27 cellular contexts compared by ENCODE assay signal in the genomic region with DNA sequence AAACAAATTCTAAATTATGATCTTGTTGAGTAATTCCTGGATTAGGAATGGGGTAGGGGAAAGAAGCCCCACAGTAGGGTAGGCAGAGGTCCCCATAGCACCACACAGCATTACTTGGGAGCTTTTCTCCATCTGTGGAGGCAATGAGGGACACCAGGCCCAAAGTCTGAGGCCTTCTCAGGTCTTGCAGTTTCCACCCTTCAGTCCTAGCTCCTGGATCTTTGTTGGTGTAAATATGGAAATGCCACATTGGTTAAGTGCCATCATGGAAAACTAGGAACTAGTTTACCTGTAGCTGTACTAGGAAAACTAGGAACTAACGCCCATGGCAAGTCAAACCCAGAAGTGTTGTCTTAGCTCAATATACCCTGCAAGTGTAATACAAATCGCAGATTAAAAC.
"Had no signal": no experiment of that assay in that cellular context is flagged by ENCODE, and none has a peak within 500 bp of the region (broad histone marks: within the 10 kb centered on the region; RNA-seq: fewer than 3 reads in every experiment).

No MANE protein-coding gene starts in this region.

- H3K27ac ChIP-seq: stomach, suprapubic skin, testis, thoracic aorta, thyroid gland, tibial artery, tibial nerve, transverse colon, upper lobe of left lung, upper lobe of right lung, uterus, vagina had no signal

- ATAC-seq: stimulated activated effector memory CD8-positive, alpha-beta T cell treated with anti-CD3 and anti-CD28 coated beads, Interleukin-12 subunit alpha, Interleukin-12 subunit beta, amount 100 ng/mL, for 72 hours; stimulated activated memory B cell treated with anti-CD40 and anti-IgM and Interleukin-4, amounts not matched to agents 10 μg/mL and 1 μg/mL and 100 μg/mL, for 72 hours; stimulated activated naive B cell treated with anti-CD40 and anti-IgM and Interleukin-4, amounts not matched to agents 10 μg/mL and 1 μg/mL and 100 μg/mL, for 72 hours; stimulated activated naive CD8-positive, alpha-beta T cell treated with anti-CD3 and anti-CD28 coated beads, Interleukin-15, amount 100 ng/mL, for 72 hours; stimulated activated naive CD8-positive, alpha-beta T cell treated with anti-CD3 and anti-CD28 coated beads, Interleukin-15, Interleukin-2, amounts not matched to agents 100 U/mL and 50 U/mL, for 24 hours; upper lobe of right lung had no signal

- H3K36me3 ChIP-seq: uterus had no signal

- H3K4me3 ChIP-seq: stomach, suprapubic skin, testis, thoracic aorta, thyroid gland, tibial artery, tibial nerve, transverse colon, upper lobe of left lung, upper lobe of right lung, uterus, vagina had no signal

- DNase-seq: stimulated activated CD4-positive, alpha-beta T cell treated with anti-CD3 and anti-CD28 coated beads, Interleukin-2, amount 100 ng/mL, for 48 hours; stimulated activated CD4-positive, alpha-beta T cell treated with anti-CD3 and anti-CD28 coated beads, Interleukin-4, amount 100 ng/mL, for 1 hour; stimulated activated CD4-positive, alpha-beta T cell treated with anti-CD3 and anti-CD28 coated beads, Interleukin-4, amount 100 ng/mL, for 24 hours; stimulated activated CD4-positive, alpha-beta T cell treated with anti-CD3 and anti-CD28 coated beads, Interleukin-4, amount 100 ng/mL, for 4 hours; stimulated activated CD8-positive, alpha-beta memory T cell treated with anti-CD3 and anti-CD28 coated beads, Interleukin-4, amount 100 ng/mL, for 48 hours; stimulated activated naive B cell treated with anti-CD40 and anti-IgM and Interleukin-4, amounts not matched to agents 10 μg/mL and 1 μg/mL and 100 μg/mL, for 72 hours; stimulated activated naive CD4-positive, alpha-beta T cell; stimulated activated naive CD4-positive, alpha-beta T cell treated with Interleukin-2 at 50 U/mL for 16 hours; stimulated activated naive CD8-positive, alpha-beta T cell treated with anti-CD3 and anti-CD28 coated beads, Interleukin-15, amount 100 ng/mL, for 72 hours; stimulated activated naive CD8-positive, alpha-beta T cell treated with anti-CD3 and anti-CD28 coated beads, Interleukin-15, Interleukin-2, amounts not matched to agents 100 U/mL and 50 U/mL, for 24 hours; stomach; substantia nigra; testis; thyroid gland; tibial artery; transverse colon; trophoblast cell; upper lobe of left lung; upper lobe of right lung; uterus had no signal

- H3K27me3 ChIP-seq: stomach, suprapubic skin, testis, thyroid gland, tibial artery, tibial nerve, transverse colon, upper lobe of left lung, upper lobe of right lung, uterus, vagina had no signal

- H3K4me1 ChIP-seq: stomach, thyroid gland, tibial artery, transverse colon, upper lobe of left lung, upper lobe of right lung, uterus had no signal

- FAIRE-seq: urothelium cell line had no signal

- H3K9me3 ChIP-seq: stomach, suprapubic skin, testis, thoracic aorta, thyroid gland, tibial artery, tibial nerve, transverse colon, upper lobe of left lung, upper lobe of right lung, uterus, vagina had no signal
